1 cellular context compared by ENCODE assay signal in genomic region chr3:13822042-13822441, GRCh38.
TF ChIP-seq lines count a peak whose summit lies in the region.

No MANE protein-coding gene starts in this region.

TF ChIP-seq in HEK293, 187 proteins besides CTCF, POLR2A, EP300 and RAD21 (continued from another document):
- no peak for TF ChIP-seq ZNF513 (tag by site-specific recombination; IDR thresholded peaks at IDR 0.05)
TF ChIP-seq in HEK293: peak in this region for 1.
